ENCODE assay signal across 10 cellular contexts in the genomic region with DNA sequence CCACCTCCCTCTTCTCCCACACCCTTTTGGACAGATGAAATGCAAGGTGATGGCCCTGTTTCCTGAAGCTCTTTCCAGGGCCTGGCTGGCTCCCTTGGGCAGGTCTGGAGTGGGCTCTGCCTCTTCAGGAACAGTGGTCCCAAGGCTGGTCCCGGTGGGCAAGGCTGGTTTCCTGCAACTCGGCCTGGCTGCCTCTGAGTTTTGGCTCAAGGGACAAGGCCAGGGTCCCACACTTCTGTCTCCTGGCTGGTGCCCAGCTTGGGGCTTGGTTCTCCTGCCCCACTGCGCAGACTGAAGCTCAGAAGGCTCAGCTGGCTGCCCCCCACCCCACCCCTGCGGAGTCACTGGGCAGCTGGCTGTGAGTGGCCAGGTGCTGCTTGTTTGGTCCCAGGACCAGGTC. TPM values are rescaled to one million over a fixed set of nuclear protein-coding genes. Genes with fewer than 3 reads are reported as not detected.
DNase-seq lines count a peak whose midpoint lies in the region; ATAC-seq, FAIRE-seq and TF ChIP-seq lines count a peak whose summit lies in the region.
"Had no signal": no experiment of that assay in that cellular context is flagged by ENCODE, and none has a peak within 500 bp of the region (broad histone marks: within the 10 kb centered on the region; RNA-seq: fewer than 3 reads in every experiment).

No MANE protein-coding gene starts in this region.

- no peaks in the 10 kb centered on the region for H3K9me1 ChIP-seq in keratinocyte (ENCODE audit: control insufficient read depth, extremely low read depth, insufficient read depth, low read length)

- H3K9ac ChIP-seq in keratinocyte (ENCODE audit: control insufficient read depth, extremely low read depth, insufficient read depth, low read length) (no peak overlapping the region), subcutaneous abdominal adipose tissue (ENCODE audit: low read length in 5 of 5) (peak overlapping the region in 2 of 5 donors; percentile 47 to 54)

- H3K4me1 Mint-ChIP-seq in T-helper 1 cell treated with Interleukin-12 subunit alpha and Interleukin-12 subunit beta and Interleukin-4 antibody, amounts not matched to agents 30 μg/mL and 1 μg/mL, for 36 hours (ENCODE audit: low read depth), result peaks cover 8% of the 10 kb centered on the region
- H3K4me1 Mint-ChIP-seq in activated T-helper 2 cell treated with anti-CD3 and anti-CD28 coated beads, Interferon-gamma antibody, Interleukin-2, Interleukin-4, amounts not matched to agents 10 μg/mL and 5 μg/mL and 100 μg/mL, durations not matched to agents 14 hours and 24 hours and 36 hours (ENCODE audit: low read depth), result peaks cover 10% of the 10 kb centered on the region

- H3K4me2 ChIP-seq in keratinocyte (ENCODE audit: control insufficient read depth, extremely low read depth, insufficient read depth, low read depth, low read length), result peak overlapping the region; percentile 93

- H3K9me3 ChIP-seq in keratinocyte (ENCODE audit: control insufficient read depth, low read depth, low read length), result no peaks in the 10 kb centered on the region
- no peaks in the 10 kb centered on the region for H3K9me3 ChIP-seq in subcutaneous abdominal adipose tissue (ENCODE audit: control insufficient read depth in 5 of 5, low read length in 5 of 5)

- H3K4me1 ChIP-seq in keratinocyte (ENCODE audit: control insufficient read depth, extremely low read depth, insufficient read depth, low read length) (peaks cover 14% of the 10 kb centered on the region), subcutaneous abdominal adipose tissue (ENCODE audit: control insufficient read depth in 5 of 5, insufficient read depth in 5 of 5, low read length in 5 of 5) (peaks cover 2 to 69% (median 62%) of the 10 kb centered on the region in 5 donors)

- no peak overlapping the region for H2AFZ ChIP-seq in keratinocyte (ENCODE audit: control insufficient read depth, low read length)

- H3K27ac Mint-ChIP-seq in T-helper 1 cell treated with Interleukin-12 subunit alpha and Interleukin-12 subunit beta and Interleukin-4 antibody, amounts not matched to agents 30 μg/mL and 1 μg/mL, for 36 hours, result peak overlapping the region; percentile 36
- H3K27ac Mint-ChIP-seq in activated T-helper 2 cell treated with anti-CD3 and anti-CD28 coated beads, Interferon-gamma antibody, Interleukin-2, Interleukin-4, amounts not matched to agents 10 μg/mL and 5 μg/mL and 100 μg/mL, durations not matched to agents 14 hours and 24 hours and 36 hours, result no peak overlapping the region

- H3K4me3 Mint-ChIP-seq in T-helper 1 cell treated with Interleukin-12 subunit alpha and Interleukin-12 subunit beta and Interleukin-4 antibody, amounts not matched to agents 30 μg/mL and 1 μg/mL, for 36 hours, result no peak overlapping the region
- peak overlapping the region; percentile 65 for H3K4me3 Mint-ChIP-seq in activated T-helper 2 cell treated with anti-CD3 and anti-CD28 coated beads, Interferon-gamma antibody, Interleukin-2, Interleukin-4, amounts not matched to agents 10 μg/mL and 5 μg/mL and 100 μg/mL, durations not matched to agents 14 hours and 24 hours and 36 hours (ENCODE audit: low read depth)

- intact Hi-C loops in activated T-helper 2 cell treated with anti-CD3 and anti-CD28 coated beads, Interferon-gamma antibody, Interleukin-2, Interleukin-4, amounts not matched to agents 10 μg/mL and 5 μg/mL and 100 μg/mL, durations not matched to agents 14 hours and 24 hours and 36 hours (cut with micrococcal nuclease), result loop anchor here (5.0 kb wide), 1 partner anchor 86 kb away; no protein-coding TSS in a partner anchor

- no peaks in the 10 kb centered on the region for H3K9me3 Mint-ChIP-seq in T-helper 1 cell treated with Interleukin-12 subunit alpha and Interleukin-12 subunit beta and Interleukin-4 antibody, amounts not matched to agents 30 μg/mL and 1 μg/mL, for 36 hours
- no peaks in the 10 kb centered on the region for H3K9me3 Mint-ChIP-seq in activated T-helper 2 cell treated with anti-CD3 and anti-CD28 coated beads, Interferon-gamma antibody, Interleukin-2, Interleukin-4, amounts not matched to agents 10 μg/mL and 5 μg/mL and 100 μg/mL, durations not matched to agents 14 hours and 24 hours and 36 hours

- DNase-seq in T-helper 1 cell (no peak), keratinocyte (ENCODE audit: low read depth, low spot score) (no peak), AML-193 (lab: John Stamatoyannopoulos, UW) (no peak)
- DNase-seq in activated T-helper 2 cell treated with anti-CD3 and anti-CD28 coated beads, Interferon-gamma antibody, Interleukin-2, Interleukin-4, amounts not matched to agents 10 μg/mL and 5 μg/mL and 100 μg/mL, durations not matched to agents 14 hours and 24 hours and 36 hours (ENCODE audit: low spot score), result no peak
- DNase-seq: SHP77 treated with DMSO at 0.1 percent for 48 hours had no signal

- peaks cover 11% of the 10 kb centered on the region for H3K79me2 ChIP-seq in keratinocyte (ENCODE audit: control insufficient read depth, insufficient read depth, low read length)

- H4K20me1 ChIP-seq in keratinocyte (ENCODE audit: control insufficient read depth, extremely low read depth, insufficient read depth, low read length), result peaks cover 8% of the 10 kb centered on the region

- H3K4me3 ChIP-seq in keratinocyte (ENCODE audit: control insufficient read depth in 2 of 3, extremely low read depth in 1 of 3, insufficient read depth in 2 of 3, low read depth in 1 of 3, low read length in 3 of 3) (no peak overlapping the region), subcutaneous abdominal adipose tissue (ENCODE audit: low read depth in 1 of 5, low read length in 5 of 5) (peak overlapping the region in 2 of 5 donors; percentile 35 to 74)

- peaks cover 9% of the 10 kb centered on the region for H3K36me3 Mint-ChIP-seq in T-helper 1 cell treated with Interleukin-12 subunit alpha and Interleukin-12 subunit beta and Interleukin-4 antibody, amounts not matched to agents 30 μg/mL and 1 μg/mL, for 36 hours (ENCODE audit: low read depth)
- H3K36me3 Mint-ChIP-seq in activated T-helper 2 cell treated with anti-CD3 and anti-CD28 coated beads, Interferon-gamma antibody, Interleukin-2, Interleukin-4, amounts not matched to agents 10 μg/mL and 5 μg/mL and 100 μg/mL, durations not matched to agents 14 hours and 24 hours and 36 hours (ENCODE audit: low read depth), result peaks cover 17% of the 10 kb centered on the region

- H3K36me3 ChIP-seq in keratinocyte (ENCODE audit: control insufficient read depth in 2 of 2, extremely low read depth in 1 of 2, insufficient read depth in 2 of 2, low read length in 2 of 2) (peaks cover 7% of the 10 kb centered on the region in 2 experiments), subcutaneous abdominal adipose tissue (ENCODE audit: control insufficient read depth in 5 of 5, insufficient read depth in 5 of 5, low read length in 5 of 5) (peaks cover 0 to 5% (median 4%) of the 10 kb centered on the region in 5 donors)

- H3K27me3 ChIP-seq in keratinocyte (ENCODE audit: control insufficient read depth, extremely low read depth, insufficient read depth, low read length), result no peaks in the 10 kb centered on the region
- H3K27me3 ChIP-seq in subcutaneous abdominal adipose tissue (ENCODE audit: control insufficient read depth in 5 of 5, insufficient read depth in 4 of 5, low read length in 5 of 5), result peaks cover 5 to 27% (median 15%) of the 10 kb centered on the region in 5 donors

- no peak for FAIRE-seq in keratinocyte (lab: Jason Lieb, UNC)
- FAIRE-seq: A204.1 had no signal

- peaks cover under 1% of the 10 kb centered on the region for H3K27me3 Mint-ChIP-seq in T-helper 1 cell treated with Interleukin-12 subunit alpha and Interleukin-12 subunit beta and Interleukin-4 antibody, amounts not matched to agents 30 μg/mL and 1 μg/mL, for 36 hours (ENCODE audit: low read depth)
- no peaks in the 10 kb centered on the region for H3K27me3 Mint-ChIP-seq in activated T-helper 2 cell treated with anti-CD3 and anti-CD28 coated beads, Interferon-gamma antibody, Interleukin-2, Interleukin-4, amounts not matched to agents 10 μg/mL and 5 μg/mL and 100 μg/mL, durations not matched to agents 14 hours and 24 hours and 36 hours (ENCODE audit: low read depth)

- dilution Hi-C loops in keratinocyte (cut with MboI; ENCODE audit: extremely low pct_ligation_motif_present, low sequenced_read_pairs), result no loop called here

- no peak for TF ChIP-seq CTCF in keratinocyte (optimal IDR thresholded peaks at IDR 0.05 in 1 of 3, IDR thresholded peaks at IDR 0.05 in 1 of 3, conservative IDR thresholded peaks at IDR 0.05 in 1 of 3; ENCODE audit: extremely low read depth in 1 of 3, insufficient read depth in 2 of 3, low read length in 3 of 3)

- ATAC-seq in GM19023 (IDR thresholded peaks at IDR 0.05; ENCODE audit: unreplicated experiment) (no peak), GM19397 (IDR thresholded peaks at IDR 0.05; ENCODE audit: unreplicated experiment) (no peak)

- no peak overlapping the region for H3K27ac ChIP-seq in keratinocyte (ENCODE audit: control insufficient read depth, insufficient read depth, low read length)
- peak overlapping the region; percentile 83 for H3K27ac ChIP-seq in subcutaneous abdominal adipose tissue (ENCODE audit: low read depth, low read length)

RNA-seq across cellular contexts. Expression of a gene that starts 3.8 kb away (rescaled TPM):
- total RNA-seq in activated T-helper 2 cell treated with anti-CD3 and anti-CD28 coated beads, Interferon-gamma antibody, Interleukin-2, Interleukin-4, amounts not matched to agents 10 μg/mL and 5 μg/mL and 100 μg/mL, durations not matched to agents 14 hours and 24 hours and 36 hours, result 4,152 and 4,174 TPM in 2 replicates
- 1,003 to 6,215 TPM (median 1,867 TPM) in 3 replicates for polyA plus RNA-seq in keratinocyte
- 5,158 TPM for polyA plus RNA-seq in keratinocyte (2011; ENCODE audit: low read depth)
- 3,252 and 7,102 TPM in 2 replicates for polyA plus RNA-seq in keratinocyte (2011; cell fraction: cytosol; rRNA removed)
- 2,825 and 3,350 TPM in 2 replicates for polyA plus RNA-seq in keratinocyte (2011; cell fraction: nucleus; rRNA removed)
- polyA plus RNA-seq in keratinocyte (2012; ENCODE audit: low replicate concordance), result 3,253 and 4,565 TPM in 2 replicates
- 1,155 to 10,422 TPM (median 1,781 TPM) in 3 replicates for polyA minus RNA-seq in keratinocyte
- 2,831 TPM for polyA minus RNA-seq in keratinocyte (2011; cell fraction: cytosol; rRNA and poly(A)+ RNA removed)
- polyA minus RNA-seq in keratinocyte (2011; cell fraction: nucleus; rRNA and poly(A)+ RNA removed), result 951 and 1,249 TPM in 2 replicates

RNA-seq across cellular contexts. Expression of a gene that starts 11.7 kb away (rescaled TPM):
- 1.1 TPM in 2 replicates for total RNA-seq in activated T-helper 2 cell treated with anti-CD3 and anti-CD28 coated beads, Interferon-gamma antibody, Interleukin-2, Interleukin-4, amounts not matched to agents 10 μg/mL and 5 μg/mL and 100 μg/mL, durations not matched to agents 14 hours and 24 hours and 36 hours
- polyA plus RNA-seq in keratinocyte, result not detected in 3 replicates
- polyA plus RNA-seq in keratinocyte (2011; ENCODE audit: low read depth), result not detected
- polyA plus RNA-seq in keratinocyte (2011; cell fraction: cytosol; rRNA removed), result not detected in 2 replicates
- polyA plus RNA-seq in keratinocyte (2011; cell fraction: nucleus; rRNA removed), result 0.09 and 0.19 TPM in 2 replicates
- polyA plus RNA-seq in keratinocyte (2012; ENCODE audit: low replicate concordance), result not detected in 2 replicates
- polyA minus RNA-seq in keratinocyte, result not detected in 3 replicates
- polyA minus RNA-seq in keratinocyte (2011; cell fraction: cytosol; rRNA and poly(A)+ RNA removed), result not detected
- 0.32 TPM in 1 of 2 replicates, not detected in the other for polyA minus RNA-seq in keratinocyte (2011; cell fraction: nucleus; rRNA and poly(A)+ RNA removed)

RNA-seq across cellular contexts. Expression of a gene that starts 35.7 kb away (rescaled TPM):
- total RNA-seq in activated T-helper 2 cell treated with anti-CD3 and anti-CD28 coated beads, Interferon-gamma antibody, Interleukin-2, Interleukin-4, amounts not matched to agents 10 μg/mL and 5 μg/mL and 100 μg/mL, durations not matched to agents 14 hours and 24 hours and 36 hours, result 61.6 and 64.4 TPM in 2 replicates
- polyA plus RNA-seq in keratinocyte, result 3.8 to 7.4 TPM (median 6.9 TPM) in 3 replicates
- polyA plus RNA-seq in keratinocyte (2011; ENCODE audit: low read depth), result 2.7 TPM
- 3.7 and 9.0 TPM in 2 replicates for polyA plus RNA-seq in keratinocyte (2011; cell fraction: cytosol; rRNA removed)
- 13.2 and 18.1 TPM in 2 replicates for polyA plus RNA-seq in keratinocyte (2011; cell fraction: nucleus; rRNA removed)
- 8.1 and 11.7 TPM in 2 replicates for polyA plus RNA-seq in keratinocyte (2012; ENCODE audit: low replicate concordance)
- polyA minus RNA-seq in keratinocyte, result 6.2 to 11.1 TPM (median 10.2 TPM) in 3 replicates
- polyA minus RNA-seq in keratinocyte (2011; cell fraction: cytosol; rRNA and poly(A)+ RNA removed), result 16.1 TPM
- polyA minus RNA-seq in keratinocyte (2011; cell fraction: nucleus; rRNA and poly(A)+ RNA removed), result 14.0 and 14.1 TPM in 2 replicates
